ENCODE assay signal across 8 cellular contexts in the genomic region with DNA sequence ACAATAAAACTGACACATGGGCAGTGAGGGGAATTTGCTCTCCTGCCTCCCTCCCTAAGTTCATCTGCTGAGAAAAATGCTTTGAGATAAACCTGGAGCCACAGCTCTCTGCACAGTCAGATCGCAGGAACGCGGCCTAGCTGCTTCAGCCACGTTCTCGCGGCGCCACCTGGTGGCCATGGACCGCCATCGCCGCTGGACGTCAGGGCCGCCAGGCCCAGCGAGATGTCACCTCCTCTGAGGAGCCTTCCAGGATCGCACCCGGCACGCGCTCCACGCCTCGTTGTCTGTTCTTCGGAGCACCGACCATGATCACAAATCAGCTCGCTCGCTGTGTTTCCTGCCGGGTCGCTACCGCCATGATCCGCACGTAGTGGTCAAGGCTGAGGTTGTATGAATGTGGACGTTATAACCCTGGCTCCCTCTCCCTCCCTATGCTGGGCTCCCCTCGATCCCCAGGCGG. TPM values are rescaled to one million over a fixed set of nuclear protein-coding genes. Genes with fewer than 3 reads are reported as not detected.
DNase-seq lines count a peak whose midpoint lies in the region; ATAC-seq and TF ChIP-seq lines count a peak whose summit lies in the region.

No MANE protein-coding gene starts in this region.

- no peaks in the 10 kb centered on the region for H3K27me3 Mint-ChIP-seq in activated CD8-positive, alpha-beta T cell treated with anti-CD3 and anti-CD28 coated beads, Interleukin-2, amount 10 ng/mL, durations not matched to agents 7 days and 5 days (ENCODE audit: low read depth)
- no peaks in the 10 kb centered on the region for H3K27me3 Mint-ChIP-seq in endodermal cell (ENCODE audit: insufficient read depth)

- H3K9me3 ChIP-seq in endodermal cell (ENCODE audit: control insufficient read depth, low read length), result peaks cover 35% of the 10 kb centered on the region

- ATAC-seq in activated CD8-positive, alpha-beta T cell treated with anti-CD3 and anti-CD28 coated beads, Interleukin-2, amount 10 ng/mL, durations not matched to agents 7 days and 5 days, result no peak
- no peak for ATAC-seq in GM19351 (IDR thresholded peaks at IDR 0.05; ENCODE audit: unreplicated experiment)
- no peak for ATAC-seq in HG02623 (IDR thresholded peaks at IDR 0.05; ENCODE audit: unreplicated experiment)

- POLR2A ChIA-PET in activated CD8-positive, alpha-beta T cell treated with anti-CD3 and anti-CD28 coated beads, Interleukin-2, amount 10 ng/mL, durations not matched to agents 7 days and 5 days (lab: Charles Lee), result no interaction called here

- peaks cover 8% of the 10 kb centered on the region for H3K4me1 Mint-ChIP-seq in activated CD8-positive, alpha-beta T cell treated with anti-CD3 and anti-CD28 coated beads, Interleukin-2, amount 10 ng/mL, durations not matched to agents 7 days and 5 days (ENCODE audit: low read depth)
- no peaks in the 10 kb centered on the region for H3K4me1 Mint-ChIP-seq in endodermal cell

- H3K36me3 ChIP-seq in endodermal cell (ENCODE audit: control insufficient read depth, insufficient read depth, low read length), result no peaks in the 10 kb centered on the region

- CTCF ChIA-PET in activated CD8-positive, alpha-beta T cell treated with anti-CD3 and anti-CD28 coated beads, Interleukin-2, amount 10 ng/mL, durations not matched to agents 7 days and 5 days (lab: Charles Lee), result interaction anchor here (1.9 kb wide), 1 partner anchor 846 kb away, joined by 7 read pairs; no protein-coding TSS in a partner anchor

- H3K27ac Mint-ChIP-seq in activated CD8-positive, alpha-beta T cell treated with anti-CD3 and anti-CD28 coated beads, Interleukin-2, amount 10 ng/mL, durations not matched to agents 7 days and 5 days, result no peak overlapping the region
- no peak overlapping the region for H3K27ac Mint-ChIP-seq in endodermal cell

- peaks cover 3% of the 10 kb centered on the region for H3K36me3 Mint-ChIP-seq in activated CD8-positive, alpha-beta T cell treated with anti-CD3 and anti-CD28 coated beads, Interleukin-2, amount 10 ng/mL, durations not matched to agents 7 days and 5 days (ENCODE audit: low read depth)
- H3K36me3 Mint-ChIP-seq in endodermal cell (ENCODE audit: low read depth), result no peaks in the 10 kb centered on the region

- H3K4me1 ChIP-seq in endodermal cell (ENCODE audit: control insufficient read depth, insufficient read depth, low read length), result no peaks in the 10 kb centered on the region

- H3K9ac ChIP-seq in endodermal cell (ENCODE audit: extremely low read depth, low read length, poor library complexity, severe bottlenecking), result no peak overlapping the region

- no peaks in the 10 kb centered on the region for H3K27me3 ChIP-seq in endodermal cell (ENCODE audit: control insufficient read depth, insufficient read depth, low read length, poor library complexity, severe bottlenecking)

- DNase-seq in DMS114 treated with DMSO at 0.1 percent for 48 hours (lab: John Stamatoyannopoulos, UW; ENCODE audit: unreplicated experiment) (peak; percentile 45), endodermal cell (peak; percentile 87), mucosa of gallbladder (ENCODE audit: low spot score) (peak; percentile 64), superior temporal gyrus (ENCODE audit: extremely low spot score) (peak; percentile 78)
- peak; percentile 62 for DNase-seq in activated CD8-positive, alpha-beta T cell treated with anti-CD3 and anti-CD28 coated beads, Interleukin-2, amount 10 ng/mL, durations not matched to agents 7 days and 5 days

- 44 to 57% methylated on average over 6 to 31 of the region's 31 CpGs for WGBS in endodermal cell (ENCODE audit: insufficient coverage in 1 of 2, insufficient read length in 1 of 2), 2 experiments

- no peak overlapping the region for H3K27ac ChIP-seq in endodermal cell (ENCODE audit: low read depth, low read length)

- H3K4me3 ChIP-seq in endodermal cell (ENCODE audit: low read length), result no peak overlapping the region

- H3K4me3 Mint-ChIP-seq in activated CD8-positive, alpha-beta T cell treated with anti-CD3 and anti-CD28 coated beads, Interleukin-2, amount 10 ng/mL, durations not matched to agents 7 days and 5 days, result no peak overlapping the region
- no peak overlapping the region for H3K4me3 Mint-ChIP-seq in endodermal cell

- H3K9me3 Mint-ChIP-seq in activated CD8-positive, alpha-beta T cell treated with anti-CD3 and anti-CD28 coated beads, Interleukin-2, amount 10 ng/mL, durations not matched to agents 7 days and 5 days (ENCODE audit: insufficient read depth), result peaks cover 13% of the 10 kb centered on the region
- peaks cover 86% of the 10 kb centered on the region for H3K9me3 Mint-ChIP-seq in endodermal cell

- TF ChIP-seq CTCF in LNCAP (IDR thresholded peaks at IDR 0.05) (peak; percentile 84), endodermal cell (conservative IDR thresholded peaks at IDR 0.05) (peak; percentile 78)

RNA-seq across cellular contexts. Expression of a gene that starts 20.6 kb away (rescaled TPM):
- total RNA-seq in activated CD8-positive, alpha-beta T cell treated with anti-CD3 and anti-CD28 coated beads, Interleukin-2, amount 10 ng/mL, durations not matched to agents 7 days and 5 days, result not detected
- total RNA-seq in endodermal cell (not detected), mucosa of gallbladder (not detected)
- polyA plus RNA-seq in endodermal cell (2013, experiment 1 of 2), result not detected
- not detected for polyA plus RNA-seq in endodermal cell (2013, experiment 2 of 2)

RNA-seq across cellular contexts. Expression of a gene that starts 45.8 kb away (rescaled TPM):
- total RNA-seq in activated CD8-positive, alpha-beta T cell treated with anti-CD3 and anti-CD28 coated beads, Interleukin-2, amount 10 ng/mL, durations not matched to agents 7 days and 5 days, result not detected
- not detected for total RNA-seq in endodermal cell
- polyA plus RNA-seq in endodermal cell (2013, experiment 1 of 2), result not detected
- polyA plus RNA-seq in endodermal cell (2013, experiment 2 of 2), result not detected
- not detected for total RNA-seq in mucosa of gallbladder
